Comparison of ENCODE assay signal across 1 cellular context in genomic region chr19:55042344-55042678, GRCh38.
A peak's percentile ranks its signal among the peaks of the same experiment; 100 is the strongest.
TF ChIP-seq lines count a peak whose summit lies in the region.

No MANE protein-coding gene starts in this region.

TF ChIP-seq in K562, 482 proteins besides CTCF, POLR2A, EP300 and RAD21:
- TF ChIP-seq ZNF146 (CRISPR knock-in tag; IDR thresholded peaks at IDR 0.05; ENCODE audit: unreplicated experiment) (peak; percentile 15), TEAD4 (IDR thresholded peaks at IDR 0.05; ENCODE audit: low read length) (no peak), TEAD4 (CRISPR knock-in tag; IDR thresholded peaks at IDR 0.05; ENCODE audit: borderline replicate concordance) (no peak), GTF2B (IDR thresholded peaks at IDR 0.05; ENCODE audit: extremely low read depth, insufficient read length) (no peak), NR0B1 (IDR thresholded peaks at IDR 0.05; ENCODE audit: partially characterized antibody) (no peak), PHB (CRISPR knock-in tag; IDR thresholded peaks at IDR 0.05) (no peak), SMAD3 (CRISPR knock-in tag; conservative IDR thresholded peaks at IDR 0.05) (peak; percentile 55; the same call in 1 of the 2 replicates), GABPA (tag; conservative IDR thresholded peaks at IDR 0.05; ENCODE audit: low read depth) (no peak; the same call in none of the 2 replicates), SP1 (CRISPR knock-in tag; IDR thresholded peaks at IDR 0.05) (0 out of 2 replicates have a peak, but pooled peaks have one; percentile 22), ZNF507 (tag; conservative IDR thresholded peaks at IDR 0.05) (no peak), MXI1 (IDR thresholded peaks at IDR 0.05; ENCODE audit: low read depth, low read length) (no peak), ZNF217 (CRISPR knock-in tag; IDR thresholded peaks at IDR 0.05) (no peak), NFXL1 (CRISPR knock-in tag; IDR thresholded peaks at IDR 0.05) (no peak), KDM4B (IDR thresholded peaks at IDR 0.05; ENCODE audit: borderline replicate concordance in 2 of 2, low read depth in 1 of 2) (0 out of 4 replicates have a peak, but pooled peaks of 1 of the 2 experiments have one; percentile 4), ETV5 (CRISPR knock-in tag; IDR thresholded peaks at IDR 0.05; ENCODE audit: low read depth) (peak; percentile 2; the same call in 1 of the 2 replicates), MCM7 (IDR thresholded peaks at IDR 0.05) (no peak), RBM17 (IDR thresholded peaks at IDR 0.05; ENCODE audit: borderline replicate concordance, low read depth, low read length) (no peak), NR2F6 (CRISPR knock-in tag; IDR thresholded peaks at IDR 0.05) (no peak)
